In the genomic region with DNA sequence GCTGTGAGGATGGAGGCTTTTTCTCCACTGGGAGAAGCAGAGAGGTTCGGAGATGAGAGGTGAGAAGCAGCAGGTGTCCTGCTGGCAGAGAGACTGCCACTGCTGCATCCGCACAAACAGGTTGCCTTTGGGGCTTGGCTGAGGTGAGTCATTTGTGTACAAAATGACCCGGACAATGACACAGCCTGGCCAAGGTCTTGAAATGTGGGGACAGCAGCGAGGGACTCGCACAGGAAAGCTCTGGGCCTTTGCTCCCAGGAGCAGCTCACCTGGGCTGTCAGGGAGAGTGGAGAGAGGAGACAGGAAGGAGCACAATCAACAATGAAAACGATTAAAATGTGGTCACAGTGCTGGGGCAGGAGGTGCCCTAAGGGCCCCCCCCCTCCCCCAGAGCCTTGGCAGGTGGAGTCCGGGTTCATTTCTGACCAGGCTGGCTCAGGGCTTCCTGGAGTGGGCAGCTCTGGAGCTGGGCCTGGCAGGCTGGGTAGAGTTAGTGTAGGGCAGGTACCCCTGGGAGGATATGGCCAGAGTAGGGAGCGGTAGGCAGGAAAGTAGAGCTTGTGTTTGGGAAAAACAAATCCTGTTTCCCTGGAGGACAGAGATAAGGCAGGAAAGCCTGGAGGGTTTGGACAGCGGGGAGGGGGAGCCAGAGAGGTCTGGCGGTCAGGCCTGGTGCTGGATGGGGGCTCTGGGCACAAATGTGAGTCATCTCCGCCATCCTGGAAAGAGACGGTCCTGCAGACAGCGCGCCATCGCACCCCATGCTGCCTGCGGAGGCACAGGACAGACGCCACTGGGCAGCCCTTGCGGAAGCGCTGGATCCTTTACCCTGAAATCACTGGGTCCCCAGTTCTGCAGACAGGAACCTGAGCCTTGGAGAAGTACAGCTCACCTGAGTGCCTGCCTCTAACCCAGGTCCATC, we compare ENCODE assay signal across 9 cellular contexts. TPM values are rescaled to one million over a fixed set of nuclear protein-coding genes. Genes with fewer than 3 reads are reported as not detected.
DNase-seq lines count a peak whose midpoint lies in the region; ATAC-seq and TF ChIP-seq lines count a peak whose summit lies in the region.
"Had no signal": no experiment of that assay in that cellular context is flagged by ENCODE, and none has a peak within 500 bp of the region (broad histone marks: within the 10 kb centered on the region; RNA-seq: fewer than 3 reads in every experiment).

No MANE protein-coding gene starts in this region.

- no peaks in the 10 kb centered on the region for H3K36me3 Mint-ChIP-seq in activated naive CD4-positive, alpha-beta T cell treated with anti-CD3 and anti-CD28 coated beads for 36 hours (ENCODE audit: low read depth)
- H3K36me3 Mint-ChIP-seq in activated naive CD4-positive, alpha-beta T cell treated with anti-CD3 and anti-CD28 coated beads, Interleukin-2, amount 50 U/mL, for 72 hours = peaks cover 10 to 17% of the 10 kb centered on the region in 2 donors
- no peaks in the 10 kb centered on the region for H3K36me3 Mint-ChIP-seq in activated naive CD8-positive, alpha-beta T cell
- no peaks in the 10 kb centered on the region for H3K36me3 Mint-ChIP-seq in type B pancreatic cell

- CTCF ChIA-PET in activated naive CD4-positive, alpha-beta T cell treated with anti-CD3 and anti-CD28 coated beads for 36 hours (lab: Charles Lee) = interaction anchor here (1.7 kb wide), 1 partner anchor 11 kb away, joined by 9 read pairs; no protein-coding TSS in a partner anchor

- peaks cover 10% of the 10 kb centered on the region for H3K9me3 Mint-ChIP-seq in activated naive CD4-positive, alpha-beta T cell treated with anti-CD3 and anti-CD28 coated beads for 36 hours
- peaks cover 6 to 16% of the 10 kb centered on the region in 2 donors for H3K9me3 Mint-ChIP-seq in activated naive CD4-positive, alpha-beta T cell treated with anti-CD3 and anti-CD28 coated beads, Interleukin-2, amount 50 U/mL, for 72 hours
- H3K9me3 Mint-ChIP-seq in activated naive CD8-positive, alpha-beta T cell (ENCODE audit: low read depth) = no peaks in the 10 kb centered on the region
- peaks cover 5% of the 10 kb centered on the region for H3K9me3 Mint-ChIP-seq in type B pancreatic cell

- peak overlapping the region; percentile 3 for H3K27ac Mint-ChIP-seq in activated naive CD4-positive, alpha-beta T cell treated with anti-CD3 and anti-CD28 coated beads for 36 hours
- peak overlapping the region in 1 of 2 donors; percentile 36 for H3K27ac Mint-ChIP-seq in activated naive CD4-positive, alpha-beta T cell treated with anti-CD3 and anti-CD28 coated beads, Interleukin-2, amount 50 U/mL, for 72 hours
- H3K27ac Mint-ChIP-seq in activated naive CD8-positive, alpha-beta T cell = peak overlapping the region; percentile 76
- H3K27ac Mint-ChIP-seq in type B pancreatic cell = peak overlapping the region; percentile 97

- H3K27me3 Mint-ChIP-seq in activated naive CD4-positive, alpha-beta T cell treated with anti-CD3 and anti-CD28 coated beads for 36 hours (ENCODE audit: low read depth) = no peaks in the 10 kb centered on the region
- no peaks in the 10 kb centered on the region for H3K27me3 Mint-ChIP-seq in activated naive CD8-positive, alpha-beta T cell
- H3K27me3 Mint-ChIP-seq in type B pancreatic cell = peaks cover 5% of the 10 kb centered on the region

- H3K4me3 Mint-ChIP-seq in activated naive CD4-positive, alpha-beta T cell treated with anti-CD3 and anti-CD28 coated beads for 36 hours = peak overlapping the region; percentile 76
- peak overlapping the region; percentile 87 for H3K4me3 Mint-ChIP-seq in activated naive CD8-positive, alpha-beta T cell
- H3K4me3 Mint-ChIP-seq in type B pancreatic cell = peak overlapping the region; percentile 84

- no peak for TF ChIP-seq CTCF in type B pancreatic cell (conservative IDR thresholded peaks at IDR 0.05)

- intact Hi-C loops in activated naive CD4-positive, alpha-beta T cell treated with anti-CD3 and anti-CD28 coated beads for 36 hours (cut with micrococcal nuclease) = no loop called here

- no peak for DNase-seq in activated naive CD4-positive, alpha-beta T cell treated with anti-CD3 and anti-CD28 coated beads for 36 hours
- DNase-seq in activated naive CD4-positive, alpha-beta T cell treated with anti-CD3 and anti-CD28 coated beads, Interleukin-2, amount 50 U/mL, for 72 hours (ENCODE audit: low spot score in 2 of 2) = no peak
- DNase-seq in kidney tubule cell (ENCODE audit: low spot score) (peak; percentile 63), type B pancreatic cell (ENCODE audit: extremely low spot score, unreplicated experiment) (no peak), OCI-M2 (lab: John Stamatoyannopoulos, UW; ENCODE audit: unreplicated experiment) (no peak), occipital lobe (lab: John Stamatoyannopoulos, UW) (no peak)
- DNase-seq: COR-L47 had no signal

- ATAC-seq in activated naive CD4-positive, alpha-beta T cell treated with anti-CD3 and anti-CD28 coated beads, Interleukin-2, amount 50 U/mL, for 72 hours = no peak
- ATAC-seq in GM18868 (IDR thresholded peaks at IDR 0.05; ENCODE audit: unreplicated experiment) = no peak

- H3K4me1 Mint-ChIP-seq in activated naive CD4-positive, alpha-beta T cell treated with anti-CD3 and anti-CD28 coated beads for 36 hours (ENCODE audit: low read depth) = peaks cover 20% of the 10 kb centered on the region
- peaks cover 22% of the 10 kb centered on the region for H3K4me1 Mint-ChIP-seq in activated naive CD8-positive, alpha-beta T cell (ENCODE audit: low read depth)
- H3K4me1 Mint-ChIP-seq in type B pancreatic cell (ENCODE audit: unreplicated experiment) = peaks cover 29% of the 10 kb centered on the region

RNA-seq across cellular contexts. Expression of a gene that starts 37.8 kb away (rescaled TPM):
- under 1 TPM; 0.17 to 0.25 TPM for total RNA-seq in activated naive CD4-positive, alpha-beta T cell treated with anti-CD3 and anti-CD28 coated beads for 36 hours
- 1 to 10 TPM in 1 of 2 donors, under 1 TPM in 1; 0.54 to 1.1 TPM for total RNA-seq in activated naive CD4-positive, alpha-beta T cell treated with anti-CD3 and anti-CD28 coated beads, Interleukin-2, amount 50 U/mL, for 72 hours
- 27.8 and 67.1 TPM in 2 replicates for total RNA-seq in type B pancreatic cell (ENCODE audit: low replicate concordance)
- total RNA-seq in occipital lobe = 4.1 TPM

RNA-seq across cellular contexts. Expression of a gene that starts 44.9 kb away (rescaled TPM):
- 10 to 100 TPM; 34.3 to 35.4 TPM for total RNA-seq in activated naive CD4-positive, alpha-beta T cell treated with anti-CD3 and anti-CD28 coated beads for 36 hours
- 10 to 100 TPM; 33.8 to 42.4 TPM for total RNA-seq in activated naive CD4-positive, alpha-beta T cell treated with anti-CD3 and anti-CD28 coated beads, Interleukin-2, amount 50 U/mL, for 72 hours
- total RNA-seq in type B pancreatic cell (ENCODE audit: low replicate concordance) (56.4 and 80.9 TPM in 2 replicates), occipital lobe (55.8 TPM)
